In the genomic region with DNA sequence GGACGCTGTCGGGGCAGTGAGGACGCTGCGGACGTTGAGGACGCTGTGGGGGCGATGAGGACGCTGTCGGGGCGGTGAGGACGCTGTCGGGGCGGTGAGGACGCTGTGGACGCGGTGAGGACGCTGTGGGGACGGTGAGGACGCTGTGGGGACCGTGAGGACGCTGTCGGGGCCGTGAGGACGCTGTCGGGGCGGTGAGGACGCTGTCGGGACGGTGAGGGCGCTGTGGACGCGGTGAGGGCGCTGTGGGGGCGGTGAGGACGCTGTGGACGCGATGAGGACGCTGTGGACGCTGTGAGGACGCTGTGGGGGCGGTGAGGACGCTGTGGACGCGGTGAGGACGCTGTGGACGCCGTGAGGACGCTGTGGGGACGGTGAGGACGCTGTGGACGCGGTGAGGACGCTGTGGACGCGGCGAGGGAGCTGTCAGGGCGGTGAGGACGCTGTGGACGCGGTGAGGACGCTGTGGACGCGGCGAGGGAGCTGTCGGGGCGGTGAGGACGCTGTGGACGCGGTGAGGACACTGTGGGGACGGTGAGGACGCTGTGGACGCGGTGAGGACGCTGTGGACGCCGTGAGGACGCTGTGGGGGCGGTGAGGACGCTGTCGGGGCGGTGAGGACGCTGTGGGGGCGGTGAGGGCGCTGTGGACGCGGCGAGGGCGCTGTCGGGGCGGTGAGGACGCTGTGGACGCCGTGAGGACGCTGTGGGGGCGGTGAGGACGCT, we compare ENCODE assay signal across 5 cellular contexts. TPM values are rescaled to one million over a fixed set of nuclear protein-coding genes. Genes with fewer than 3 reads are reported as not detected.
"Had no signal": no experiment of that assay in that cellular context is flagged by ENCODE, and none has a peak within 500 bp of the region (broad histone marks: within the 10 kb centered on the region; RNA-seq: fewer than 3 reads in every experiment).

No MANE protein-coding gene starts in this region.

RNA-seq across cellular contexts. Expression of a gene that starts 2.9 kb away (rescaled TPM):
- total RNA-seq: HepG2, HT-29, HT1080 had no signal
- polyA plus RNA-seq: HepG2 had no signal

RNA-seq across cellular contexts. Expression of a gene that starts 11.9 kb away (rescaled TPM):
- total RNA-seq: HepG2, HT-29 had no signal

RNA-seq across cellular contexts. Expression of a gene that starts 34.4 kb away (rescaled TPM):
- total RNA-seq: HepG2, HT-29, IMR-90 had no signal
- polyA plus RNA-seq: HepG2, IgD-negative memory B cell had no signal
